In genomic region chr10:34746094-34746493, GRCh38 we compare ENCODE assay signal across 33 cellular contexts.
A peak's percentile ranks its signal among the peaks of the same experiment; 100 is the strongest.
DNase-seq lines count a peak whose midpoint lies in the region; ATAC-seq, FAIRE-seq and TF ChIP-seq lines count a peak whose summit lies in the region.
"Had no signal": no experiment of that assay in that cellular context is flagged by ENCODE, and none has a peak within 500 bp of the region (broad histone marks: within the 10 kb centered on the region; RNA-seq: fewer than 3 reads in every experiment).

No MANE protein-coding gene starts in this region.

- 44% methylated on average over 4 of the region's 4 CpGs for WGBS in K562 (ENCODE audit: insufficient coverage, low coverage, missing lambda C conversion rate)

- no peaks in the 10 kb centered on the region for H3K79me2 ChIP-seq in K562 (ENCODE audit: control insufficient read depth, insufficient read depth, low read length)

- H3K27me3 Mint-ChIP-seq in activated CD4-positive, alpha-beta memory T cell treated with anti-CD3 and anti-CD28 coated beads for 36 hours = peaks cover 17% of the 10 kb centered on the region

- TF ChIP-seq POLR2A in K562 (conservative IDR thresholded peaks at IDR 0.05) = no peak

- POLR2A ChIA-PET in K562 (lab: Yijun Ruan, JAX) = interaction anchor here (1.0 kb wide), 1 partner anchor 21 kb away, joined by 3 read pairs; no protein-coding TSS in a partner anchor
- POLR2A ChIA-PET in activated CD4-positive, alpha-beta memory T cell treated with anti-CD3 and anti-CD28 coated beads for 36 hours (lab: Charles Lee) = no interaction called here

- no peak for FAIRE-seq in K562 (lab: Jason Lieb, UNC)
- FAIRE-seq: colon, islet of Langerhans had no signal

- peaks cover 0 to 3% of the 10 kb centered on the region in 2 experiments; a peak in 3 of 5 replicates for H3K4me1 ChIP-seq in K562 (replicated peaks in 1 of 2; ENCODE audit: control insufficient read depth in 2 of 2, insufficient read depth in 2 of 2, low read length in 2 of 2)

- CTCF ChIA-PET in K562 (lab: Yijun Ruan, JAX; ENCODE audit: low intra/inter-chr PET ratio) = no interaction called here
- CTCF ChIA-PET in activated CD4-positive, alpha-beta memory T cell treated with anti-CD3 and anti-CD28 coated beads for 36 hours (lab: Charles Lee) = no interaction called here

- no peaks in the 10 kb centered on the region for H3K9me1 ChIP-seq in K562 (ENCODE audit: control insufficient read depth, insufficient read depth, low read length)

- DNase-seq in LoVo (ENCODE audit: low spot score) (peak; percentile 31), K562 (ENCODE audit: extremely low read depth in 1 of 4, low spot score in 3 of 4) (no peak), left lobe of liver (ENCODE audit: low spot score) (peak; percentile 68), NCI-H1436 treated with DMSO at 0.1 percent for 48 hours (lab: John Stamatoyannopoulos, UW) (no peak)
- no peak for DNase-seq in activated CD4-positive, alpha-beta memory T cell treated with anti-CD3 and anti-CD28 coated beads for 36 hours
- no peak for DNase-seq in NK-92 treated with Interleukin-12 subunit alpha and Interleukin-12 subunit beta, amount 100 ng/mL, for 24 hours (lab: John Stamatoyannopoulos, UW)
- DNase-seq: activated CD4-positive, alpha-beta T cell treated with anti-CD3 and anti-CD28 coated beads for 4 hours; activated effector memory CD4-positive, alpha-beta T cell treated with Interleukin-2 at 50 U/mL for 16 hours; activated T-cell treated with anti-CD3 and anti-CD28 coated beads, Interleukin-2, amount 50 U/mL, for 1 hour; anterior cingulate cortex; DND-41; effector CD8-positive, alpha-beta T cell; erythroblast; glutamatergic neuron; GM23248; MM.1S; NCI-H1105 treated with DMSO at 0.1 percent for 48 hours; NCI-H2029 treated with DMSO at 0.1 percent for 48 hours; NCI-H524 treated with DMSO at 0.1 percent for 48 hours; stimulated activated CD4-positive, alpha-beta T cell treated with anti-CD3 and anti-CD28 coated beads, Interleukin-15, amount 100 ng/mL, for 24 hours; stimulated activated CD4-positive, alpha-beta T cell treated with anti-CD3 and anti-CD28 coated beads, Interleukin-4, amount 100 ng/mL, for 4 hours; SW 1271; T1000 had no signal

- H3K9ac ChIP-seq in K562 (ENCODE audit: insufficient read depth in 1 of 2, low read depth in 2 of 2, low read length in 2 of 2) = no peak overlapping the region
- H3K9ac ChIP-seq: GM23248 had no signal

- no peak overlapping the region for H3K4me2 ChIP-seq in K562 (ENCODE audit: insufficient read depth, low read length)

- no peak for TF ChIP-seq CTCF in K562 (IDR thresholded peaks at IDR 0.05 in 2 of 3, conservative IDR thresholded peaks at IDR 0.05 in 1 of 3; ENCODE audit: insufficient read depth in 2 of 3, low read depth in 1 of 3, low read length in 3 of 3)

- H3K4me3 Mint-ChIP-seq in activated CD4-positive, alpha-beta memory T cell treated with anti-CD3 and anti-CD28 coated beads for 36 hours = no peak overlapping the region
- H3K4me3 Mint-ChIP-seq: activated naive CD8-positive, alpha-beta T cell; natural killer cell treated with Interleukin-12 subunit alpha and Interleukin-12 subunit beta and Interleukin-15 and Interleukin-18, amount 100 ng/mL, for 72 hours had no signal

- no peak overlapping the region for H3K27ac Mint-ChIP-seq in activated CD4-positive, alpha-beta memory T cell treated with anti-CD3 and anti-CD28 coated beads for 36 hours
- H3K27ac Mint-ChIP-seq: activated naive CD8-positive, alpha-beta T cell; natural killer cell treated with Interleukin-12 subunit alpha and Interleukin-12 subunit beta and Interleukin-15 and Interleukin-18, amount 100 ng/mL, for 72 hours had no signal

- no peak overlapping the region for H3K4me3 ChIP-seq in K562
- H3K4me3 ChIP-seq: cardiac muscle cell, GM23248, lung, tibial nerve had no signal

- H3K27me3 ChIP-seq in K562 (ENCODE audit: control insufficient read depth in 2 of 2, insufficient read depth in 2 of 2, low read length in 2 of 2) = no peaks in the 10 kb centered on the region
- H3K27me3 ChIP-seq: cardiac muscle cell, tibial nerve had no signal

- H3K9me3 Mint-ChIP-seq in activated CD4-positive, alpha-beta memory T cell treated with anti-CD3 and anti-CD28 coated beads for 36 hours = no peaks in the 10 kb centered on the region
- H3K9me3 Mint-ChIP-seq: natural killer cell treated with Interleukin-12 subunit alpha and Interleukin-12 subunit beta and Interleukin-15 and Interleukin-18, amount 100 ng/mL, for 72 hours had no signal

- H4K20me1 ChIP-seq in K562 (replicated peaks; ENCODE audit: control insufficient read depth, insufficient read depth, low read length) = no peaks in the 10 kb centered on the region

- intact Hi-C loops in K562 (cut with micrococcal nuclease) = no loop called here
- intact Hi-C loops in activated CD4-positive, alpha-beta memory T cell treated with anti-CD3 and anti-CD28 coated beads for 36 hours (cut with micrococcal nuclease) = no loop called here

- no peak overlapping the region for H3K27ac ChIP-seq in K562 (ENCODE audit: extremely low read depth, low read depth, low read length)
- H3K27ac ChIP-seq: C4-2B, cardiac muscle cell, GM23248, tibial nerve, VCaP had no signal

- in situ Hi-C loops in K562 (cut with MboI) = no loop called here

- H3K36me3 Mint-ChIP-seq in activated CD4-positive, alpha-beta memory T cell treated with anti-CD3 and anti-CD28 coated beads for 36 hours = no peaks in the 10 kb centered on the region
- H3K36me3 Mint-ChIP-seq: activated naive CD8-positive, alpha-beta T cell; natural killer cell treated with Interleukin-12 subunit alpha and Interleukin-12 subunit beta and Interleukin-15 and Interleukin-18, amount 100 ng/mL, for 72 hours had no signal

- no TSS peak for BruUV-seq in K562 (replicated peaks; lab: Mats Ljungman, UMichigan)

- TF ChIP-seq EP300 in K562 (IDR thresholded peaks at IDR 0.05; ENCODE audit: low read length) = no peak

- H3K9me3 ChIP-seq in K562 (replicated peaks; ENCODE audit: control insufficient read depth, insufficient read depth, low read depth, low read length) = no peaks in the 10 kb centered on the region
- H3K9me3 ChIP-seq: tibial nerve had no signal

- H3K36me3 ChIP-seq in K562 (ENCODE audit: control insufficient read depth, insufficient read depth, low read length) = no peaks in the 10 kb centered on the region
- H3K36me3 ChIP-seq: cardiac muscle cell, tibial nerve had no signal

- ATAC-seq in K562 (no peak), left lobe of liver (peak; percentile 95), HG03095 (IDR thresholded peaks at IDR 0.05; ENCODE audit: unreplicated experiment) (no peak)
- ATAC-seq: natural killer cell treated with Interleukin-12 subunit alpha and Interleukin-12 subunit beta and Interleukin-15 and Interleukin-18, amount 100 ng/mL, for 72 hours had no signal

- H3K4me1 Mint-ChIP-seq in activated CD4-positive, alpha-beta memory T cell treated with anti-CD3 and anti-CD28 coated beads for 36 hours (ENCODE audit: low read depth) = no peaks in the 10 kb centered on the region

- no peak for TF ChIP-seq RAD21 in K562 (CRISPR knock-in tag; conservative IDR thresholded peaks at IDR 0.05 in 1 of 2, IDR thresholded peaks at IDR 0.05 in 1 of 2)

- no peak overlapping the region for H2AFZ ChIP-seq in K562 (ENCODE audit: low read depth, low read length)
- H2AFZ ChIP-seq: GM23248 had no signal

TF ChIP-seq in K562, 482 proteins besides CTCF, POLR2A, EP300 and RAD21:
- TF ChIP-seq ZNF398 (CRISPR knock-in tag; IDR thresholded peaks at IDR 0.05) (no peak), ATF3 (IDR thresholded peaks at IDR 0.05) (0 out of 2 replicates have a peak, but pooled peaks have one; percentile 19), ATF3 (CRISPR knock-in tag; conservative IDR thresholded peaks at IDR 0.05) (no peak), ZNF717 (CRISPR knock-in tag; IDR thresholded peaks at IDR 0.05) (no peak)

Comparison
In these comparisons a context has a peak if more than half of its experiments do, and no peak if none do; other contexts are left out.
1. DNase-seq: peak in LoVo (single experiment) and left lobe of liver (single experiment); none in K562 (0 of 4), activated CD4-positive, alpha-beta memory T cell treated with anti-CD3 and anti-CD28 coated beads for 36 hours (single experiment), NCI-H1436 treated with DMSO at 0.1 percent for 48 hours (single experiment) and NK-92 treated with Interleukin-12 subunit alpha and Interleukin-12 subunit beta, amount 100 ng/mL, for 24 hours (single experiment).